ENCODE assay signal across 25 cellular contexts in genomic region chr11:73612601-73613137, GRCh38.
"Had no signal": no experiment of that assay in that cellular context is flagged by ENCODE, and none has a peak within 500 bp of the region (broad histone marks: within the 10 kb centered on the region; RNA-seq: fewer than 3 reads in every experiment).

No MANE protein-coding gene starts in this region.

- H3K36me3 ChIP-seq: cardiac muscle cell, colonic mucosa, heart right ventricle, left ventricle myocardium inferior, ovary, right lobe of liver, stomach, suprapubic skin, tibial artery, upper lobe of right lung had no signal

- H3K9me3 ChIP-seq: colonic mucosa, heart right ventricle, left ventricle myocardium inferior, ovary, stomach, suprapubic skin, tibial artery, upper lobe of right lung had no signal

- H3K4me3 ChIP-seq: cardiac muscle cell, colonic mucosa, heart right ventricle, left ventricle myocardium inferior, lung, ovary, right lobe of liver, stomach, suprapubic skin, tibial artery, upper lobe of right lung had no signal

- DNase-seq: activated CD4-positive, alpha-beta memory T cell treated with anti-CD3 and anti-CD28 coated beads for 36 hours; activated CD4-positive, alpha-beta T cell treated with anti-CD3 and anti-CD28 coated beads, Interleukin-2, amount 10 ng/mL, durations not matched to agents 24 days and 14 days; activated CD4-positive, CD25-positive, alpha-beta regulatory T cell treated with anti-CD3 and anti-CD28 coated beads, Interleukin-2, amount 50 U/mL, for 72 hours; activated CD8-positive, alpha-beta memory T cell treated with anti-CD3 and anti-CD28 coated beads, Interleukin-2, amount 50 U/mL, for 48 hours; activated gamma-delta T cell treated with Interleukin-2 at 50 U/mL for 16 hours; activated naive CD4-positive, alpha-beta T cell treated with anti-CD3 and anti-CD28 coated beads, Interleukin-2, amount 50 U/mL, for 16 hours; activated T-cell treated with anti-CD3 and anti-CD28 coated beads, Interleukin-2, amount 50 U/mL, for 4 hours; amygdala; cerebellar nuclear complex; colonic mucosa; effector CD8-positive, alpha-beta T cell; heart right ventricle; left ventricle myocardium inferior; ovary; right lobe of liver; stimulated activated CD4-positive, alpha-beta T cell treated with anti-CD3 and anti-CD28 coated beads, Interleukin-4, amount 100 ng/mL, for 24 hours; stomach; T-helper 9 cell; tibial artery; upper lobe of right lung had no signal

- H3K27ac ChIP-seq: cardiac muscle cell, colonic mucosa, heart right ventricle, left ventricle myocardium inferior, ovary, right lobe of liver, stomach, suprapubic skin, tibial artery, upper lobe of right lung had no signal

- FAIRE-seq: endometrium, TTC549 had no signal

- H3K4me1 ChIP-seq: colonic mucosa, heart right ventricle, left ventricle myocardium inferior, right lobe of liver, stomach, suprapubic skin, tibial artery, upper lobe of right lung had no signal

- H3K27me3 ChIP-seq: cardiac muscle cell, colonic mucosa, heart right ventricle, ovary, right lobe of liver, stomach, suprapubic skin, tibial artery, upper lobe of right lung had no signal
